Comparison of ENCODE assay signal across 24 cellular contexts in genomic region chr5:54360925-54361662, GRCh38. TPM values are rescaled to one million over a fixed set of nuclear protein-coding genes. Genes with fewer than 3 reads are reported as not detected.
DNase-seq lines count a peak whose midpoint lies in the region; ATAC-seq, FAIRE-seq and TF ChIP-seq lines count a peak whose summit lies in the region.
"Had no signal": no experiment of that assay in that cellular context is flagged by ENCODE, and none has a peak within 500 bp of the region (broad histone marks: within the 10 kb centered on the region; RNA-seq: fewer than 3 reads in every experiment).

No MANE protein-coding gene starts in this region.

- ATAC-seq in stimulated activated naive CD8-positive, alpha-beta T cell treated with anti-CD3 and anti-CD28 coated beads, Interleukin-15, Interleukin-2, amounts not matched to agents 100 U/mL and 50 U/mL, for 24 hours = no peak
- ATAC-seq: activated CD8-positive, alpha-beta memory T cell treated with anti-CD3 and anti-CD28 coated beads, Interleukin-2, amount 10 ng/mL, durations not matched to agents 7 days and 5 days; naive thymus-derived CD4-positive, alpha-beta T cell; T-cell had no signal

- H3K27me3 ChIP-seq in smooth muscle cell (ENCODE audit: low read depth) = no peaks in the 10 kb centered on the region
- H3K27me3 ChIP-seq: SJCRH30, transverse colon had no signal

- peak overlapping the region; percentile 49 for H3K27ac ChIP-seq in smooth muscle cell (ENCODE audit: low read depth)
- no peak overlapping the region for H3K27ac ChIP-seq in kidney (ENCODE audit: low read depth in 2 of 2, low read length in 2 of 2)
- H3K27ac ChIP-seq: SJCRH30, transverse colon had no signal

- no peaks in the 10 kb centered on the region for H4K20me1 ChIP-seq in smooth muscle cell (ENCODE audit: low read depth)

- no peaks in the 10 kb centered on the region for H3F3A ChIP-seq in smooth muscle cell (ENCODE audit: low read depth)

- H3K4me3 ChIP-seq in smooth muscle cell (no peak overlapping the region), kidney (ENCODE audit: low read length in 2 of 2) (no peak overlapping the region)
- H3K4me3 ChIP-seq: SJCRH30, transverse colon had no signal

- DNase-seq in HCEC 1CT (peak; percentile 28), amniotic epithelial cell (ENCODE audit: low read depth) (peak; percentile 30), iris pigment epithelial cell (ENCODE audit: low read depth) (peak; percentile 16), smooth muscle cell (lab: John Stamatoyannopoulos, UW; ENCODE audit: unreplicated experiment) (no peak), kidney (no peak), germinal center (ENCODE audit: low spot score) (no peak)
- DNase-seq in stimulated activated naive CD8-positive, alpha-beta T cell treated with anti-CD3 and anti-CD28 coated beads, Interleukin-15, Interleukin-2, amounts not matched to agents 100 U/mL and 50 U/mL, for 24 hours = no peak
- DNase-seq: activated B cell treated with CpG ODN at 0.5 μM for 24 hours; activated CD8-positive, alpha-beta memory T cell treated with anti-CD3 and anti-CD28 coated beads, Interleukin-2, amount 10 ng/mL, durations not matched to agents 7 days and 5 days; activated naive CD4-positive, alpha-beta T cell; activated T-cell treated with anti-CD3 and anti-CD28 coated beads, Interleukin-2, amount 50 U/mL, for 48 hours; Calu3; DND-41; naive thymus-derived CD4-positive, alpha-beta T cell; NCI-H1048; NCI-H187; NCI-H2171 treated with DMSO at 0.1 percent for 48 hours; NCI-H69; SJCRH30; T-cell had no signal

- H2AFZ ChIP-seq in smooth muscle cell (ENCODE audit: low read depth) = peak overlapping the region; percentile 52

- FAIRE-seq in kidney (lab: Jason Lieb, UNC) = no peak
- FAIRE-seq: frontal cortex, islet of Langerhans, RCC 7860 had no signal

- no peak overlapping the region for H3K9ac ChIP-seq in smooth muscle cell (ENCODE audit: low read depth)
- H3K9ac ChIP-seq in kidney (ENCODE audit: low read length in 2 of 2) = no peak overlapping the region

- H3K4me2 ChIP-seq in smooth muscle cell = peak overlapping the region; percentile 65

- H3K79me2 ChIP-seq in smooth muscle cell (ENCODE audit: low read depth) = no peaks in the 10 kb centered on the region

- H3K36me3 ChIP-seq in smooth muscle cell (ENCODE audit: low read depth) = no peaks in the 10 kb centered on the region
- H3K36me3 ChIP-seq in kidney (ENCODE audit: control insufficient read depth in 1 of 2, insufficient read depth in 2 of 2, low read length in 2 of 2) = no peaks in the 10 kb centered on the region
- H3K36me3 ChIP-seq: SJCRH30, transverse colon had no signal

- 90% methylated on average over 2 of the region's 2 CpGs for WGBS in smooth muscle cell (ENCODE audit: low lambda C conversion rate)

- H3K4me1 ChIP-seq in smooth muscle cell (ENCODE audit: low read depth) = peaks cover 10% of the 10 kb centered on the region
- peaks cover 4 to 13% of the 10 kb centered on the region in 2 donors for H3K4me1 ChIP-seq in kidney (ENCODE audit: control insufficient read depth in 1 of 2, insufficient read depth in 1 of 2, low read depth in 1 of 2, low read length in 2 of 2)
- H3K4me1 ChIP-seq: SJCRH30 had no signal

- H3K9me3 ChIP-seq in smooth muscle cell (replicated peaks; ENCODE audit: low read depth) (no peaks in the 10 kb centered on the region), kidney (ENCODE audit: control insufficient read depth in 1 of 2, low read length in 2 of 2) (no peaks in the 10 kb centered on the region)
- H3K9me3 ChIP-seq: SJCRH30, transverse colon had no signal

- TF ChIP-seq CTCF in smooth muscle cell (IDR thresholded peaks at IDR 0.05; ENCODE audit: borderline replicate concordance, insufficient read depth, poor library complexity, severe bottlenecking) = no peak
- no peak for TF ChIP-seq CTCF in kidney (IDR thresholded peaks at IDR 0.05; ENCODE audit: borderline replicate concordance, extremely low read depth, insufficient read depth)

- intact Hi-C loops in kidney (cut with DNase I) = no loop called here

RNA-seq across cellular contexts. Expression of gene ARL15, which starts 50.7 kb away (rescaled TPM):
- total RNA-seq in smooth muscle cell (42.3 and 51.1 TPM in 2 replicates), kidney (36.6 TPM)
- polyA plus RNA-seq in smooth muscle cell (9.8 and 20.8 TPM in 2 replicates), kidney (ENCODE audit: insufficient read depth, low read depth, low replicate concordance) (21.1 TPM)

Comparison
In these comparisons a context has a peak if more than half of its experiments do, and no peak if none do; other contexts are left out.
1. DNase-seq: peak in HCEC 1CT (single experiment), amniotic epithelial cell (single experiment) and iris pigment epithelial cell (single experiment); none in smooth muscle cell (single experiment), kidney (single experiment), stimulated activated naive CD8-positive, alpha-beta T cell treated with anti-CD3 and anti-CD28 coated beads, Interleukin-15, Interleukin-2, amounts not matched to agents 100 U/mL and 50 U/mL, for 24 hours (single experiment) and germinal center (single experiment).